ENCODE assay signal across 18 cellular contexts in the genomic region with DNA sequence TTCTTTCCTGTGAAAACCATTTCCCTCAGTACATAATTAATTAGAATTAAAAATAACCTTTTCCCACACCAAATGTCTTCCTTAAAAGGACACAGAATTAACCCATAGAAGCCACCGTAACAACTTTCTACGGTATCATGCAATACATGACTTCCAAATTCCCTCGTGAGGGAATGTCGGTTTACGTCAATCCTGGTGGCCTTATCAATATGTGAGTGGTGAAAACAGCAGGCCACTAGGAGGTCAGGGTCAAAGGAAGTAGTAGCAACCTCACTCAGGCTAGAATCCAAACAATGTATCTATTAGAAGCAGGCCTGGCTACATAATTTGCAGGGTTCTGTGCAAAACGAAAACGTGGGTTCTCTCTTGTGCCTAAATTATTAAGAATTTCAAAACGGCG.
DNase-seq lines count a peak whose midpoint lies in the region; ATAC-seq and TF ChIP-seq lines count a peak whose summit lies in the region.
"Had no signal": no experiment of that assay in that cellular context is flagged by ENCODE, and none has a peak within 500 bp of the region (broad histone marks: within the 10 kb centered on the region; RNA-seq: fewer than 3 reads in every experiment).

No MANE protein-coding gene starts in this region.

- H3K4me1 ChIP-seq in cardiac muscle cell (ENCODE audit: low read depth): peaks cover 19% of the 10 kb centered on the region
- H3K4me1 ChIP-seq in right cardiac atrium (ENCODE audit: control insufficient read depth, insufficient read depth, low read length): peaks cover 4% of the 10 kb centered on the region
- H3K4me1 ChIP-seq in liver (ENCODE audit: control insufficient read depth in 4 of 4, insufficient read depth in 4 of 4, low read length in 3 of 4): peaks cover 3 to 12% (median 4%) of the 10 kb centered on the region in 4 donors

- H3K27ac Mint-ChIP-seq in WTC11: no peak overlapping the region
- no peak overlapping the region for H3K27ac Mint-ChIP-seq in type B pancreatic cell
- H3K27ac Mint-ChIP-seq: CD4-positive, CD25-positive, alpha-beta regulatory T cell had no signal

- CTCF ChIA-PET in WTC11 (lab: Charles Lee): interaction anchor here (0.5 to 2.3 kb wide), 17 partner anchors 8 to 209 kb away, joined by 3 to 10 read pairs (median 4); a partner anchor contains a TSS

- H3K4me1 Mint-ChIP-seq in WTC11 (peaks cover 16% of the 10 kb centered on the region), type B pancreatic cell (ENCODE audit: unreplicated experiment) (peaks cover 7% of the 10 kb centered on the region)
- H3K4me1 Mint-ChIP-seq: CD4-positive, CD25-positive, alpha-beta regulatory T cell had no signal

- no peaks in the 10 kb centered on the region for H3K27me3 Mint-ChIP-seq in WTC11 (ENCODE audit: low read depth)
- no peaks in the 10 kb centered on the region for H3K27me3 Mint-ChIP-seq in type B pancreatic cell
- H3K27me3 Mint-ChIP-seq: CD4-positive, CD25-positive, alpha-beta regulatory T cell had no signal

- DNase-seq in cardiac muscle cell (ENCODE audit: low read depth in 1 of 2, low spot score in 1 of 2): peak in 1 of 2 donors; percentile 22
- DNase-seq in right cardiac atrium: no peak
- no peak for DNase-seq in WTC11 (ENCODE audit: low spot score)
- no peak for DNase-seq in omental fat pad (ENCODE audit: low spot score)
- no peak for DNase-seq in posterior cingulate gyrus
- DNase-seq in type B pancreatic cell (ENCODE audit: extremely low spot score, unreplicated experiment): no peak
- DNase-seq: CD4-positive, CD25-positive, alpha-beta regulatory T cell; GF-D8; NCI-H1092; NCI-H1417 treated with DMSO at 0.1 percent for 48 hours; NCI-H1694 treated with DMSO at 0.1 percent for 48 hours; NCI-H2081; NCI-H2227 treated with DMSO at 0.1 percent for 48 hours; RPMI8226; SIG-M5 had no signal

- TF ChIP-seq CTCF in cardiac muscle cell (IDR thresholded peaks at IDR 0.05; ENCODE audit: low read depth, low read length) (no peak), WTC11 (IDR thresholded peaks at IDR 0.05) (no peak), liver (IDR thresholded peaks at IDR 0.05; ENCODE audit: low read depth, low read length, missing input control) (no peak), omental fat pad (IDR thresholded peaks at IDR 0.05) (no peak), type B pancreatic cell (conservative IDR thresholded peaks at IDR 0.05) (no peak)

- no peak for ATAC-seq in right cardiac atrium
- peak; percentile 41; the same call in 1 of the 2 replicates for ATAC-seq in WTC11
- ATAC-seq in omental fat pad (ENCODE audit: low FRiP score): no peak

- no peak overlapping the region for H3K4me3 Mint-ChIP-seq in WTC11
- no peak overlapping the region for H3K4me3 Mint-ChIP-seq in type B pancreatic cell
- H3K4me3 Mint-ChIP-seq: CD4-positive, CD25-positive, alpha-beta regulatory T cell had no signal

- 48% methylated on average over 9 of the region's 9 CpGs for WGBS in right cardiac atrium
- 49% methylated on average over 9 of the region's 9 CpGs for WGBS in liver

- H3K9me3 ChIP-seq in cardiac muscle cell (ENCODE audit: low read depth) (no peaks in the 10 kb centered on the region), right cardiac atrium (ENCODE audit: control insufficient read depth, low read length) (no peaks in the 10 kb centered on the region), liver (ENCODE audit: control insufficient read depth in 4 of 4, low read length in 3 of 4) (no peaks in the 10 kb centered on the region)

- H3K36me3 ChIP-seq in cardiac muscle cell: no peaks in the 10 kb centered on the region
- no peaks in the 10 kb centered on the region for H3K36me3 ChIP-seq in liver (ENCODE audit: control insufficient read depth in 4 of 4, insufficient read depth in 3 of 4, low read depth in 1 of 4, low read length in 3 of 4)

- no peaks in the 10 kb centered on the region for H3K27me3 ChIP-seq in cardiac muscle cell
- H3K27me3 ChIP-seq in right cardiac atrium (ENCODE audit: control insufficient read depth, insufficient read depth): no peaks in the 10 kb centered on the region
- H3K27me3 ChIP-seq in liver (ENCODE audit: control insufficient read depth in 4 of 4, insufficient read depth in 4 of 4, low read length in 3 of 4): no peaks in the 10 kb centered on the region

- H3K9ac ChIP-seq in liver (ENCODE audit: low read depth in 1 of 2, low read length in 2 of 2): peak overlapping the region in 1 of 2 donors; percentile 19

- POLR2A ChIA-PET in WTC11 (lab: Charles Lee): no interaction called here

- intact Hi-C loops in right cardiac atrium (cut with DNase I): no loop called here
- intact Hi-C loops in posterior cingulate gyrus (cut with DNase I): no loop called here

- no peaks in the 10 kb centered on the region for H3K36me3 Mint-ChIP-seq in WTC11
- H3K36me3 Mint-ChIP-seq in type B pancreatic cell: no peaks in the 10 kb centered on the region
- H3K36me3 Mint-ChIP-seq: CD4-positive, CD25-positive, alpha-beta regulatory T cell had no signal

- peak; percentile 27 to 67 for TF ChIP-seq RAD21 in liver (IDR thresholded peaks at IDR 0.05)

- H3K27ac ChIP-seq in cardiac muscle cell (peak overlapping the region; percentile 42), right cardiac atrium (ENCODE audit: low read length) (no peak overlapping the region), liver (ENCODE audit: low read depth in 1 of 2, low read length in 2 of 2) (peak overlapping the region in 1 of 2 donors; percentile 26)
- H3K27ac ChIP-seq: HL-60, SK-N-MC had no signal

- no peaks in the 10 kb centered on the region for H3K9me3 Mint-ChIP-seq in WTC11
- peaks cover 4% of the 10 kb centered on the region for H3K9me3 Mint-ChIP-seq in type B pancreatic cell
- H3K9me3 Mint-ChIP-seq: CD4-positive, CD25-positive, alpha-beta regulatory T cell had no signal

- H3K4me3 ChIP-seq in cardiac muscle cell (no peak overlapping the region), right cardiac atrium (ENCODE audit: low read length) (no peak overlapping the region), liver (ENCODE audit: low read depth in 1 of 3, low read length in 3 of 3) (no peak overlapping the region)
- H3K4me3 ChIP-seq: SK-N-MC had no signal

TF ChIP-seq in WTC11, 78 proteins besides CTCF, POLR2A, EP300 and RAD21 (continues in another document):
- TF ChIP-seq, protein P1, sequence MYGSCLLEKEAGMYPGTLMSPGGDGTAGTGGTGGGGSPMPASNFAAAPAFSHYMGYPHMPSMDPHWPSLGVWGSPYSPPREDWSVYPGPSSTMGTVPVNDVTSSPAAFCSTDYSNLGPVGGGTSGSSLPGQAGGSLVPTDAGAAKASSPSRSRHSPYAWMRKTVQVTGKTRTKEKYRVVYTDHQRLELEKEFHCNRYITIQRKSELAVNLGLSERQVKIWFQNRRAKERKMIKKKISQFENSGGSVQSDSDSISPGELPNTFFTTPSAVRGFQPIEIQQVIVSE (CRISPR knock-in tag; IDR thresholded peaks at IDR 0.05; ENCODE audit: borderline replicate concordance): no peak
- TF ChIP-seq NFYB (CRISPR knock-in tag; conservative IDR thresholded peaks at IDR 0.05; ENCODE audit: low read depth) (no peak), OVOL2 (CRISPR knock-in tag; IDR thresholded peaks at IDR 0.05; ENCODE audit: borderline replicate concordance) (no peak), EMX1 (CRISPR knock-in tag; IDR thresholded peaks at IDR 0.05) (no peak), RORB (CRISPR knock-in tag; IDR thresholded peaks at IDR 0.05) (no peak), ZNF416 (CRISPR knock-in tag; IDR thresholded peaks at IDR 0.05) (no peak)
- TF ChIP-seq, protein P2, sequence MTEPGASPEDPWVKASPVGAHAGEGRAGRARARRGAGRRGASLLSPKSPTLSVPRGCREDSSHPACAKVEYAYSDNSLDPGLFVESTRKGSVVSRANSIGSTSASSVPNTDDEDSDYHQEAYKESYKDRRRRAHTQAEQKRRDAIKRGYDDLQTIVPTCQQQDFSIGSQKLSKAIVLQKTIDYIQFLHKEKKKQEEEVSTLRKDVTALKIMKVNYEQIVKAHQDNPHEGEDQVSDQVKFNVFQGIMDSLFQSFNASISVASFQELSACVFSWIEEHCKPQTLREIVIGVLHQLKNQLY (CRISPR knock-in tag; IDR thresholded peaks at IDR 0.05): no peak

TF ChIP-seq in liver, 16 proteins besides CTCF, POLR2A, EP300 and RAD21 (continues in another document):
- TF ChIP-seq, protein P3, sequence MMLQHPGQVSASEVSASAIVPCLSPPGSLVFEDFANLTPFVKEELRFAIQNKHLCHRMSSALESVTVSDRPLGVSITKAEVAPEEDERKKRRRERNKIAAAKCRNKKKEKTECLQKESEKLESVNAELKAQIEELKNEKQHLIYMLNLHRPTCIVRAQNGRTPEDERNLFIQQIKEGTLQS (IDR thresholded peaks at IDR 0.05): peak; percentile 42
- TF ChIP-seq, protein P4, sequence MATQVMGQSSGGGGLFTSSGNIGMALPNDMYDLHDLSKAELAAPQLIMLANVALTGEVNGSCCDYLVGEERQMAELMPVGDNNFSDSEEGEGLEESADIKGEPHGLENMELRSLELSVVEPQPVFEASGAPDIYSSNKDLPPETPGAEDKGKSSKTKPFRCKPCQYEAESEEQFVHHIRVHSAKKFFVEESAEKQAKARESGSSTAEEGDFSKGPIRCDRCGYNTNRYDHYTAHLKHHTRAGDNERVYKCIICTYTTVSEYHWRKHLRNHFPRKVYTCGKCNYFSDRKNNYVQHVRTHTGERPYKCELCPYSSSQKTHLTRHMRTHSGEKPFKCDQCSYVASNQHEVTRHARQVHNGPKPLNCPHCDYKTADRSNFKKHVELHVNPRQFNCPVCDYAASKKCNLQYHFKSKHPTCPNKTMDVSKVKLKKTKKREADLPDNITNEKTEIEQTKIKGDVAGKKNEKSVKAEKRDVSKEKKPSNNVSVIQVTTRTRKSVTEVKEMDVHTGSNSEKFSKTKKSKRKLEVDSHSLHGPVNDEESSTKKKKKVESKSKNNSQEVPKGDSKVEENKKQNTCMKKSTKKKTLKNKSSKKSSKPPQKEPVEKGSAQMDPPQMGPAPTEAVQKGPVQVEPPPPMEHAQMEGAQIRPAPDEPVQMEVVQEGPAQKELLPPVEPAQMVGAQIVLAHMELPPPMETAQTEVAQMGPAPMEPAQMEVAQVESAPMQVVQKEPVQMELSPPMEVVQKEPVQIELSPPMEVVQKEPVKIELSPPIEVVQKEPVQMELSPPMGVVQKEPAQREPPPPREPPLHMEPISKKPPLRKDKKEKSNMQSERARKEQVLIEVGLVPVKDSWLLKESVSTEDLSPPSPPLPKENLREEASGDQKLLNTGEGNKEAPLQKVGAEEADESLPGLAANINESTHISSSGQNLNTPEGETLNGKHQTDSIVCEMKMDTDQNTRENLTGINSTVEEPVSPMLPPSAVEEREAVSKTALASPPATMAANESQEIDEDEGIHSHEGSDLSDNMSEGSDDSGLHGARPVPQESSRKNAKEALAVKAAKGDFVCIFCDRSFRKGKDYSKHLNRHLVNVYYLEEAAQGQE (IDR thresholded peaks at IDR 0.05): no peak
- TF ChIP-seq RXRA (IDR thresholded peaks at IDR 0.05): peak; percentile 89 to 95
- no peak for TF ChIP-seq EGR1 (IDR thresholded peaks at IDR 0.05; ENCODE audit: low read depth in 2 of 2)
- peak; percentile 53 to 59 for TF ChIP-seq JUND (IDR thresholded peaks at IDR 0.05)
- TF ChIP-seq FOXA2 (IDR thresholded peaks at IDR 0.05): peak; percentile 39
- no peak for TF ChIP-seq FOXA1 (IDR thresholded peaks at IDR 0.05)
- peak; percentile 34 for TF ChIP-seq YY1 (IDR thresholded peaks at IDR 0.05)
